In genomic region chr2:99451280-99451679, GRCh38 we compare ENCODE assay signal across 29 cellular contexts. TPM values are rescaled to one million over a fixed set of nuclear protein-coding genes. Genes with fewer than 3 reads are reported as not detected.
A peak's percentile ranks its signal among the peaks of the same experiment; 100 is the strongest.
DNase-seq lines count a peak whose midpoint lies in the region; ATAC-seq, FAIRE-seq and TF ChIP-seq lines count a peak whose summit lies in the region.
"Had no signal": no experiment of that assay in that cellular context is flagged by ENCODE, and none has a peak within 500 bp of the region (broad histone marks: within the 10 kb centered on the region; RNA-seq: fewer than 3 reads in every experiment).

No MANE protein-coding gene starts in this region.

- H3K4me3 Mint-ChIP-seq in neural progenitor cell, result peak overlapping the region; percentile 65
- H3K4me3 Mint-ChIP-seq: activated naive CD4-positive, alpha-beta T cell treated with anti-CD3 and anti-CD28 coated beads, Interleukin-2, amount 50 U/mL, for 24 hours; T-helper 2 cell treated with Interferon-gamma antibody and Interleukin-4, amounts not matched to agents 5 μg/mL and 100 μg/mL, for 36 hours had no signal

- H3K27ac ChIP-seq in epithelial cell of prostate (peak overlapping the region; percentile 2), neural progenitor cell (no peak overlapping the region)
- H3K27ac ChIP-seq: BLaER1 treated with 17β-estradiol and CSF1 and Interleukin-3, amounts not matched to agents 10 nM and 100 nM; breast epithelium; neutrophil; Peyer's patch; right lobe of liver; spleen; tibial artery had no signal

- DNase-seq in H54 (ENCODE audit: insufficient read length, low spot score) (no peak), NCI-H187 treated with DMSO at 0.1 percent for 48 hours (lab: John Stamatoyannopoulos, UW) (peak; percentile 52), epithelial cell of prostate (ENCODE audit: low read depth, low spot score) (no peak), neural progenitor cell (ENCODE audit: low spot score) (no peak), middle frontal gyrus (ENCODE audit: extremely low spot score, low spot score) (no peak), foreskin melanocyte (no peak)
- DNase-seq: activated CD4-positive, alpha-beta T cell treated with anti-CD3 and anti-CD28 coated beads for 4 hours; amniotic stem cell; GDM1; GOT3; left ventricle myocardium superior; mesendoderm; NCI-H1092; NCI-H2029; NCI-H345; NCI-H82; Peyer's patch; right lobe of liver; SIG-M5; spleen; stimulated activated CD4-positive, alpha-beta T cell treated with anti-CD3 and anti-CD28 coated beads, Interleukin-4, amount 100 ng/mL, for 24 hours; tibial artery had no signal

- H3K27ac Mint-ChIP-seq in neural progenitor cell, result no peak overlapping the region
- H3K27ac Mint-ChIP-seq: activated naive CD4-positive, alpha-beta T cell treated with anti-CD3 and anti-CD28 coated beads, Interleukin-2, amount 50 U/mL, for 24 hours; activated T-helper 2 cell treated with anti-CD3 and anti-CD28 coated beads, Interferon-gamma antibody, Interleukin-2, Interleukin-4, amounts not matched to agents 10 μg/mL and 5 μg/mL and 100 μg/mL, durations not matched to agents 14 hours and 24 hours and 36 hours; T-helper 2 cell treated with Interferon-gamma antibody and Interleukin-4, amounts not matched to agents 5 μg/mL and 100 μg/mL, for 36 hours had no signal

- TF ChIP-seq CTCF in neural progenitor cell (IDR thresholded peaks at IDR 0.05), result no peak

- H3K36me3 ChIP-seq in neural progenitor cell, result no peaks in the 10 kb centered on the region
- H3K36me3 ChIP-seq: breast epithelium had no signal

- peak; percentile 48 for FAIRE-seq in H54 (lab: Jason Lieb, UNC)

- H2AFZ ChIP-seq in neural progenitor cell (replicated peaks), result no peak overlapping the region

- no peak for ATAC-seq in HG03108 (IDR thresholded peaks at IDR 0.05; ENCODE audit: unreplicated experiment)
- ATAC-seq: right lobe of liver had no signal

- peaks cover 38% of the 10 kb centered on the region for H3K36me3 Mint-ChIP-seq in neural progenitor cell

- peaks cover 40% of the 10 kb centered on the region for H3K79me2 ChIP-seq in neural progenitor cell (ENCODE audit: low read depth)

- no peaks in the 10 kb centered on the region for H3K9me3 ChIP-seq in neural progenitor cell (ENCODE audit: low read depth)
- H3K9me3 ChIP-seq: BLaER1 treated with 17β-estradiol and CSF1 and Interleukin-3, amounts not matched to agents 10 nM and 100 nM; breast epithelium; neutrophil; Peyer's patch; right lobe of liver; spleen; tibial artery had no signal

- peaks cover 18% of the 10 kb centered on the region for H3K4me1 Mint-ChIP-seq in neural progenitor cell

- no peaks in the 10 kb centered on the region for H3F3A ChIP-seq in neural progenitor cell (ENCODE audit: low read depth)

- H3K4me2 ChIP-seq in neural progenitor cell, result no peak overlapping the region
- H3K4me2 ChIP-seq: BLaER1 treated with 17β-estradiol and CSF1 and Interleukin-3, amounts not matched to agents 10 nM and 100 nM had no signal

- H3K27me3 ChIP-seq in neural progenitor cell, result no peaks in the 10 kb centered on the region
- H3K27me3 ChIP-seq: BLaER1 treated with 17β-estradiol and CSF1 and Interleukin-3, amounts not matched to agents 10 nM and 100 nM; breast epithelium; neutrophil; Peyer's patch; right lobe of liver; spleen; tibial artery had no signal

- H4K20me1 ChIP-seq in neural progenitor cell (ENCODE audit: low read depth), result peaks cover 9% of the 10 kb centered on the region

- H3K9me3 Mint-ChIP-seq in neural progenitor cell, result no peaks in the 10 kb centered on the region
- H3K9me3 Mint-ChIP-seq: activated naive CD4-positive, alpha-beta T cell treated with anti-CD3 and anti-CD28 coated beads, Interleukin-2, amount 50 U/mL, for 24 hours; activated T-helper 2 cell treated with anti-CD3 and anti-CD28 coated beads, Interferon-gamma antibody, Interleukin-2, Interleukin-4, amounts not matched to agents 10 μg/mL and 5 μg/mL and 100 μg/mL, durations not matched to agents 14 hours and 24 hours and 36 hours; T-helper 2 cell treated with Interferon-gamma antibody and Interleukin-4, amounts not matched to agents 5 μg/mL and 100 μg/mL, for 36 hours had no signal

- no peak overlapping the region for H3K4me3 ChIP-seq in neural progenitor cell
- H3K4me3 ChIP-seq: BLaER1 treated with 17β-estradiol and CSF1 and Interleukin-3, amounts not matched to agents 10 nM and 100 nM; breast epithelium; Peyer's patch; right lobe of liver; spleen; tibial artery had no signal

- H3K27me3 Mint-ChIP-seq in neural progenitor cell (ENCODE audit: insufficient read depth, low read depth), result no peaks in the 10 kb centered on the region
- H3K27me3 Mint-ChIP-seq: activated naive CD4-positive, alpha-beta T cell treated with anti-CD3 and anti-CD28 coated beads, Interleukin-2, amount 50 U/mL, for 24 hours had no signal

- H3K4me1 ChIP-seq in neural progenitor cell, result no peaks in the 10 kb centered on the region
- H3K4me1 ChIP-seq: BLaER1 treated with 17β-estradiol and CSF1 and Interleukin-3, amounts not matched to agents 10 nM and 100 nM; breast epithelium; Peyer's patch; right lobe of liver; spleen; tibial artery had no signal

- H3K9ac ChIP-seq in neural progenitor cell, result no peak overlapping the region
- H3K9ac ChIP-seq: BLaER1 treated with 17β-estradiol and CSF1 and Interleukin-3, amounts not matched to agents 10 nM and 100 nM had no signal

- no peak for TF ChIP-seq POLR2A in H54 (IDR thresholded peaks at IDR 0.05; ENCODE audit: low read depth, low read length)

RNA-seq across cellular contexts. Expression of gene REV1, which starts 38.5 kb away (rescaled TPM):
- 42.3 and 51.9 TPM in 2 replicates for total RNA-seq in neural progenitor cell (ENCODE audit: low replicate concordance)
